1 cellular context compared by ENCODE assay signal in genomic region chr10:63521389-63522128, GRCh38.
TF ChIP-seq lines count a peak whose summit lies in the region.

Gene REEP3 (plus strand): TSS chr10:63521401. CDS start chr10:63521546, 145 bp downstream.

TF ChIP-seq in K562, 482 proteins besides CTCF, POLR2A, EP300 and RAD21 (continued from another document and continues in another):
- no peak for TF ChIP-seq TFE3 (CRISPR knock-in tag; IDR thresholded peaks at IDR 0.05)
- peak; percentile 64; the same call in 1 of the 2 replicates for TF ChIP-seq KDM2B (CRISPR knock-in tag; IDR thresholded peaks at IDR 0.05)
- TF ChIP-seq CBFB (CRISPR knock-in tag; IDR thresholded peaks at IDR 0.05): no peak
- TF ChIP-seq CEBPG (CRISPR knock-in tag; IDR thresholded peaks at IDR 0.05): no peak
- TF ChIP-seq CEBPG (tag; conservative IDR thresholded peaks at IDR 0.05 in 1 of 2, IDR thresholded peaks at IDR 0.05 in 1 of 2): no peak
- TF ChIP-seq ZNF507 (tag; conservative IDR thresholded peaks at IDR 0.05): no peak
- TF ChIP-seq TCF3 (CRISPR knock-in tag; IDR thresholded peaks at IDR 0.05): no peak
- no peak for TF ChIP-seq PTBP1 (IDR thresholded peaks at IDR 0.05; ENCODE audit: low read depth, low read length)
- no peak for TF ChIP-seq NCOA4 (IDR thresholded peaks at IDR 0.05; ENCODE audit: partially characterized antibody)
- no peak; the same call in 1 of the 2 replicates for TF ChIP-seq ESRRA (IDR thresholded peaks at IDR 0.05; ENCODE audit: borderline replicate concordance, low read depth)
- TF ChIP-seq KLF1 (tag; IDR thresholded peaks at IDR 0.05): 0 out of 2 replicates have a peak, but pooled peaks have one; percentile 18
- no peak for TF ChIP-seq ZBTB33 (CRISPR knock-in tag; IDR thresholded peaks at IDR 0.05)
- peak; percentile 93 for TF ChIP-seq ZBTB1 (CRISPR knock-in tag; IDR thresholded peaks at IDR 0.05; ENCODE audit: borderline replicate concordance, low read depth)
- TF ChIP-seq MTF1 (CRISPR knock-in tag; IDR thresholded peaks at IDR 0.05; ENCODE audit: borderline replicate concordance): no peak
- peak; percentile 81 for TF ChIP-seq ZNF395 (CRISPR knock-in tag; IDR thresholded peaks at IDR 0.05)
- TF ChIP-seq ELF4 (CRISPR knock-in tag; IDR thresholded peaks at IDR 0.05): no peak
- peak; percentile 11; the same call in 1 of the 2 replicates for TF ChIP-seq ZNF12 (CRISPR knock-in tag; IDR thresholded peaks at IDR 0.05)
- TF ChIP-seq THAP12 (CRISPR knock-in tag; IDR thresholded peaks at IDR 0.05): peak; percentile 50
- TF ChIP-seq ERF (CRISPR knock-in tag; IDR thresholded peaks at IDR 0.05): peak; percentile 79; the same call in 1 of the 2 replicates
- no peak for TF ChIP-seq EGR1 (conservative IDR thresholded peaks at IDR 0.05)
- TF ChIP-seq MYC (IDR thresholded peaks at IDR 0.05; ENCODE audit: low read depth, low read length): peak; percentile 64
- TF ChIP-seq MYC (CRISPR knock-in tag; IDR thresholded peaks at IDR 0.05; ENCODE audit: borderline replicate concordance, low read depth): no peak
- TF ChIP-seq ZNF561 (CRISPR knock-in tag; conservative IDR thresholded peaks at IDR 0.05): no peak
- peak; percentile 92 for TF ChIP-seq POLR2G (IDR thresholded peaks at IDR 0.05; ENCODE audit: low read depth, low read length)
- peak; percentile 84 to 86; a peak in 2 of 4 replicates for TF ChIP-seq ZNF639 (CRISPR knock-in tag; conservative IDR thresholded peaks at IDR 0.05 in 1 of 2, IDR thresholded peaks at IDR 0.05 in 1 of 2)
- TF ChIP-seq HIVEP1 (CRISPR knock-in tag; IDR thresholded peaks at IDR 0.05): no peak
- peak; percentile 65; the same call in 1 of the 2 replicates for TF ChIP-seq E2F4 (CRISPR knock-in tag; IDR thresholded peaks at IDR 0.05; ENCODE audit: low read depth)
- peak; percentile 70 for TF ChIP-seq TFAP4 (CRISPR knock-in tag; IDR thresholded peaks at IDR 0.05; ENCODE audit: borderline replicate concordance)
- 0 out of 2 replicates have a peak, but pooled peaks have one; percentile 36 for TF ChIP-seq XRCC5 (IDR thresholded peaks at IDR 0.05; ENCODE audit: low read depth, low read length)
- TF ChIP-seq ZNF324 (CRISPR knock-in tag; IDR thresholded peaks at IDR 0.05): no peak
- no peak for TF ChIP-seq ARID2 (IDR thresholded peaks at IDR 0.05)
- TF ChIP-seq HINFP (tag; conservative IDR thresholded peaks at IDR 0.05; ENCODE audit: low read depth): no peak
- no peak for TF ChIP-seq BCLAF1 (IDR thresholded peaks at IDR 0.05; ENCODE audit: borderline replicate concordance in 1 of 2, control insufficient read depth in 1 of 2, low read depth in 2 of 2, low read length in 1 of 2)
- peak; percentile 27 for TF ChIP-seq TBP (optimal IDR thresholded peaks at IDR 0.05; ENCODE audit: low read depth, low read length)
- no peak for TF ChIP-seq NCOA1 (IDR thresholded peaks at IDR 0.05; ENCODE audit: low read depth)
- TF ChIP-seq TAF1 (IDR thresholded peaks at IDR 0.05; ENCODE audit: control insufficient read depth, extremely low read depth, insufficient read depth, low read length, severe bottlenecking): peak; percentile 56
- TF ChIP-seq ZNF311 (CRISPR knock-in tag; IDR thresholded peaks at IDR 0.05): no peak
- TF ChIP-seq CBX8 (IDR thresholded peaks at IDR 0.05; ENCODE audit: borderline replicate concordance, extremely low read depth, low read depth, low read length, poor library complexity, severe bottlenecking): no peak
- no peak for TF ChIP-seq ARID4B (CRISPR knock-in tag; IDR thresholded peaks at IDR 0.05)
